ENCODE assay signal across 11 cellular contexts in the genomic region with DNA sequence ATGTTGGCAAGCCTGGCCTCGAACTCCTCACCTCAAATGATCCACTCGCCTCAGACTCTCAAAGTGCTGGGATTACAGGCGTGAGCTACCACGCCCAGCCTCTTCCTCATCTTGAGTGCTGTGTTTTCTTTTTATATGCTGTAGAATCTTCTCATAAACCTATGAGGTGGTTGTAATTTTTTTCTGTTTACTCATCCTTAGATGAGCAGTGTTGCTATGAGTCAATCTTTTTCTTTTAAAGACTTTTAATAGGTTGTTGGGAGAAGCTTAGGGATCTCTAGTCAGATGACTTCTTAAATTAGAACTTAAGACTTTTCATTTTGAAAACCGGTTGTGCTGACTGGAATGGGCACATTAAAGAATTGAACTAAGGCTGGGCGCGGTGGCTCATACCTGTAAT. TPM values are rescaled to one million over a fixed set of nuclear protein-coding genes. Genes with fewer than 3 reads are reported as not detected.
DNase-seq lines count a peak whose midpoint lies in the region; ATAC-seq and TF ChIP-seq lines count a peak whose summit lies in the region.
"Had no signal": no experiment of that assay in that cellular context is flagged by ENCODE, and none has a peak within 500 bp of the region (broad histone marks: within the 10 kb centered on the region; RNA-seq: fewer than 3 reads in every experiment).

No MANE protein-coding gene starts in this region.

- H3K4me2 ChIP-seq in DND-41 (ENCODE audit: insufficient read depth, low read length): no peak overlapping the region

- DNase-seq in DND-41 (no peak), LNCaP clone FGC (ENCODE audit: low read depth) (peak; percentile 48), astrocyte of the hippocampus (ENCODE audit: low read depth, low spot score) (peak; percentile 54), myocyte (ENCODE audit: low read depth) (peak; percentile 32), osteocyte (ENCODE audit: extremely low spot score, unreplicated experiment) (no peak), DMS153 treated with DMSO at 0.1 percent for 48 hours (lab: John Stamatoyannopoulos, UW; ENCODE audit: unreplicated experiment) (no peak), lower lobe of right lung (no peak)
- DNase-seq: activated gamma-delta T cell, erythroblast had no signal

- no peaks in the 10 kb centered on the region for H4K20me1 ChIP-seq in DND-41 (ENCODE audit: insufficient read depth, low read length)

- H3K36me3 ChIP-seq in DND-41 (ENCODE audit: insufficient read depth, low read length): no peaks in the 10 kb centered on the region
- no peaks in the 10 kb centered on the region for H3K36me3 ChIP-seq in lower lobe of right lung

- intact Hi-C loops in lower lobe of right lung (cut with DNase I): no loop called here

- TF ChIP-seq CTCF in DND-41 (IDR thresholded peaks at IDR 0.05; ENCODE audit: borderline replicate concordance, extremely low read depth, low read length, poor library complexity, severe bottlenecking) (no peak), LNCaP clone FGC (IDR thresholded peaks at IDR 0.05; ENCODE audit: control insufficient read depth, extremely low read depth, insufficient read depth) (no peak), osteocyte (IDR thresholded peaks at IDR 0.05) (no peak), lower lobe of right lung (IDR thresholded peaks at IDR 0.05) (no peak)

- no peaks in the 10 kb centered on the region for H3K27me3 ChIP-seq in DND-41 (ENCODE audit: insufficient read depth, low read length, poor library complexity)
- no peaks in the 10 kb centered on the region for H3K27me3 ChIP-seq in lower lobe of right lung (ENCODE audit: low read depth)

- no peak overlapping the region for H2AFZ ChIP-seq in DND-41 (ENCODE audit: low read depth, low read length)

- H3K9ac ChIP-seq in DND-41 (ENCODE audit: low read depth, low read length): no peak overlapping the region

- H3K27ac ChIP-seq in DND-41 (ENCODE audit: low read length) (peak overlapping the region; percentile 43; the same call in 1 of the 2 replicates), lower lobe of right lung (no peak overlapping the region)

- no peaks in the 10 kb centered on the region for H3K79me2 ChIP-seq in DND-41 (ENCODE audit: insufficient read depth, low read length)

- H3K4me3 ChIP-seq in DND-41 (ENCODE audit: low read depth in 1 of 2, low read length in 2 of 2) (no peak overlapping the region), LNCaP clone FGC (ENCODE audit: low read depth, low read length) (no peak overlapping the region), lower lobe of right lung (no peak overlapping the region)

- H3K27me3 Mint-ChIP-seq in osteocyte (ENCODE audit: unreplicated experiment): no peaks in the 10 kb centered on the region

- no peak overlapping the region for H3K4me3 Mint-ChIP-seq in osteocyte (ENCODE audit: unreplicated experiment)
- H3K4me3 Mint-ChIP-seq: mesothelial cell of epicardium had no signal

- H3K27ac Mint-ChIP-seq in osteocyte (ENCODE audit: unreplicated experiment): no peak overlapping the region
- H3K27ac Mint-ChIP-seq: mesothelial cell of epicardium had no signal

- no peaks in the 10 kb centered on the region for H3K9me3 ChIP-seq in DND-41 (ENCODE audit: insufficient read depth, low read length, severe bottlenecking)
- H3K9me3 ChIP-seq in lower lobe of right lung: no peaks in the 10 kb centered on the region

- H3K9me3 Mint-ChIP-seq in osteocyte (ENCODE audit: unreplicated experiment): no peaks in the 10 kb centered on the region

- H3K4me1 ChIP-seq in DND-41 (ENCODE audit: insufficient read depth, low read length) (peaks cover 57% of the 10 kb centered on the region), lower lobe of right lung (peaks cover 9% of the 10 kb centered on the region)

- peaks cover 4% of the 10 kb centered on the region for H3K36me3 Mint-ChIP-seq in osteocyte (ENCODE audit: unreplicated experiment)

- H3K4me1 Mint-ChIP-seq in osteocyte (ENCODE audit: unreplicated experiment): peaks cover 4% of the 10 kb centered on the region
- H3K4me1 Mint-ChIP-seq: mesothelial cell of epicardium had no signal

- ATAC-seq in DND-41 (ENCODE audit: insufficient read depth, low read depth) (no peak), HG03039 (IDR thresholded peaks at IDR 0.05; ENCODE audit: unreplicated experiment) (no peak), lower lobe of right lung (no peak)

RNA-seq across cellular contexts. Expression of a gene that starts 8.7 kb away (rescaled TPM):
- total RNA-seq in myocyte: 28.3 and 39.0 TPM in 2 replicates
- polyA plus RNA-seq in myocyte (2012): 27.0 TPM
- total RNA-seq in osteocyte: 66.0 and 75.0 TPM in 2 replicates
- 73.3 TPM for total RNA-seq in lower lobe of right lung

Comparison
In these comparisons a context has a peak if more than half of its experiments do, and no peak if none do; other contexts are left out.
1. DNase-seq: peak in LNCaP clone FGC (single experiment), astrocyte of the hippocampus (single experiment) and myocyte (single experiment); none in DND-41 (single experiment), osteocyte (single experiment), DMS153 treated with DMSO at 0.1 percent for 48 hours (single experiment) and lower lobe of right lung (single experiment).